Comparison of ENCODE assay signal across 17 cellular contexts in the genomic region with DNA sequence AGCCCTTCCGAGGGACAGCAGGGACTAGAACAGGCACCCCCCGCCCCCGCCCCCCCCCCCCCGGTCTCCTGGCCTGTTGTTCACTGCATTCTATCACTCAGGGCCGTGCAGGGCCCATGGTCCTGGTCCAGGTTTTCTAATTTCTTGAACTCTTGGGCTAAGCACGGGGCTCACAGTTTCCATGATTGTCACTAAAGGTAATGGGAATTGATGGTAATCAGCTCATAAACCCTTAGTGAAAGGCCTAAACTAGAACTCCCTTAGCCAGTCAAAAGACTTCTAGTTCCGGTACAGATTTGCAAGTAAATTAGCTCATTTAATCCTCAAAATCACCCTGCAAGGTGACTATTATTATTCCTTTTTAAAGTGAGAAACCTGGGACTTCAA. TPM values are rescaled to one million over a fixed set of nuclear protein-coding genes. Genes with fewer than 3 reads are reported as not detected.
A peak's percentile ranks its signal among the peaks of the same experiment; 100 is the strongest.
DNase-seq lines count a peak whose midpoint lies in the region; ATAC-seq and TF ChIP-seq lines count a peak whose summit lies in the region.
"Had no signal": no experiment of that assay in that cellular context is flagged by ENCODE, and none has a peak within 500 bp of the region (broad histone marks: within the 10 kb centered on the region; RNA-seq: fewer than 3 reads in every experiment).

No MANE protein-coding gene starts in this region.

- H3K4me1 ChIP-seq in heart right ventricle (peaks cover 0 to 18% (median 5%) of the 10 kb centered on the region in 9 donors), osteoblast (ENCODE audit: insufficient read depth, low read length) (peaks cover 13% of the 10 kb centered on the region)

- 34 to 51% methylated on average over 5 to 7 of the region's 7 CpGs for WGBS in heart right ventricle, 2 donors

- intact Hi-C loops in Right ventricle myocardium inferior (cut with DNase I) (no loop called here), cardiac septum (cut with DNase I) (loop anchor here (5.0 kb wide), 1 partner anchor 33 kb away; no protein-coding TSS in a partner anchor), heart right ventricle (cut with DNase I) (no loop called here)
- intact Hi-C loops in activated CD4-positive, alpha-beta memory T cell treated with anti-CD3 and anti-CD28 coated beads for 36 hours (cut with micrococcal nuclease), result no loop called here

- H3K4me1 Mint-ChIP-seq in activated CD4-positive, alpha-beta memory T cell treated with anti-CD3 and anti-CD28 coated beads for 36 hours (ENCODE audit: low read depth), result no peaks in the 10 kb centered on the region

- no peak for TF ChIP-seq CTCF in heart right ventricle (IDR thresholded peaks at IDR 0.05)
- no peak for TF ChIP-seq CTCF in osteoblast (IDR thresholded peaks at IDR 0.05; ENCODE audit: extremely low read depth, low read depth, low read length)

- no peaks in the 10 kb centered on the region for H3K9me3 Mint-ChIP-seq in activated CD4-positive, alpha-beta memory T cell treated with anti-CD3 and anti-CD28 coated beads for 36 hours

- no peak overlapping the region for H3K27ac Mint-ChIP-seq in activated CD4-positive, alpha-beta memory T cell treated with anti-CD3 and anti-CD28 coated beads for 36 hours

- H3K36me3 Mint-ChIP-seq in activated CD4-positive, alpha-beta memory T cell treated with anti-CD3 and anti-CD28 coated beads for 36 hours, result no peaks in the 10 kb centered on the region

- no peaks in the 10 kb centered on the region for H3K36me3 ChIP-seq in heart right ventricle
- no peaks in the 10 kb centered on the region for H3K36me3 ChIP-seq in osteoblast (ENCODE audit: insufficient read depth, low read length)

- peak; percentile 23 for ATAC-seq in Right ventricle myocardium inferior
- peak; percentile 20 to 61 (median 40) for ATAC-seq in heart right ventricle
- no peak for ATAC-seq in HG02798 (IDR thresholded peaks at IDR 0.05; ENCODE audit: poor library complexity, unreplicated experiment)
- no peak for ATAC-seq in GM21515 (IDR thresholded peaks at IDR 0.05; ENCODE audit: unreplicated experiment)
- ATAC-seq: esophagus mucosa had no signal

- no peaks in the 10 kb centered on the region for H4K20me1 ChIP-seq in osteoblast (ENCODE audit: insufficient read depth, low read length)

- POLR2A ChIA-PET in activated CD4-positive, alpha-beta memory T cell treated with anti-CD3 and anti-CD28 coated beads for 36 hours (lab: Charles Lee), result no interaction called here

- H2AFZ ChIP-seq in osteoblast (ENCODE audit: low read length), result peak overlapping the region; percentile 62

- H3K9me3 ChIP-seq in heart right ventricle (no peaks in the 10 kb centered on the region), osteoblast (ENCODE audit: low read depth, low read length) (no peaks in the 10 kb centered on the region)

- peak overlapping the region in 1 of 10 donors; percentile 21 for H3K4me3 ChIP-seq in heart right ventricle
- H3K4me3 ChIP-seq in osteoblast (ENCODE audit: insufficient read depth, low read length), result no peak overlapping the region

- CTCF ChIA-PET in activated CD4-positive, alpha-beta memory T cell treated with anti-CD3 and anti-CD28 coated beads for 36 hours (lab: Charles Lee), result interaction anchor here (0.6 kb wide), 1 partner anchor 69 kb away, joined by 4 read pairs; no protein-coding TSS in a partner anchor

- no peak overlapping the region for H3K4me3 Mint-ChIP-seq in activated CD4-positive, alpha-beta memory T cell treated with anti-CD3 and anti-CD28 coated beads for 36 hours

- DNase-seq in Right ventricle myocardium inferior (ENCODE audit: missing footprints) (no peak), cardiac septum (ENCODE audit: low spot score) (no peak), heart right ventricle (no peak), osteoblast (ENCODE audit: insufficient read length, low spot score, missing footprints) (peak; percentile 77)
- no peak for DNase-seq in activated CD4-positive, alpha-beta memory T cell treated with anti-CD3 and anti-CD28 coated beads for 36 hours
- DNase-seq in activated T-cell treated with anti-CD3 and anti-CD28 coated beads, Interleukin-2, amount 50 U/mL, for 48 hours, result no peak
- DNase-seq: 8988T; activated CD4-positive, alpha-beta T cell treated with anti-CD3 and anti-CD28 coated beads for 48 hours; activated naive CD4-positive, alpha-beta T cell treated with Interleukin-2 at 50 U/mL for 16 hours; Karpas-422; NCI-H1092; stimulated activated CD4-positive, alpha-beta T cell treated with anti-CD3 and anti-CD28 coated beads, Interleukin-4, amount 100 ng/mL, for 1 hour; SW 1271 had no signal

- H3K27me3 ChIP-seq in heart right ventricle (no peaks in the 10 kb centered on the region), osteoblast (ENCODE audit: insufficient read depth, low read length) (no peaks in the 10 kb centered on the region)
- H3K27me3 ChIP-seq: dorsolateral prefrontal cortex had no signal

- no peaks in the 10 kb centered on the region for H3K79me2 ChIP-seq in osteoblast (ENCODE audit: insufficient read depth, low read length)

- H3K27me3 Mint-ChIP-seq in activated CD4-positive, alpha-beta memory T cell treated with anti-CD3 and anti-CD28 coated beads for 36 hours, result no peaks in the 10 kb centered on the region

- H3K27ac ChIP-seq in heart right ventricle (peak overlapping the region in 3 of 10 donors; percentile 21 to 62 (median 39)), osteoblast (ENCODE audit: low read depth, low read length) (peak overlapping the region; percentile 37)

- peak overlapping the region; percentile 74 for H3K4me2 ChIP-seq in osteoblast (ENCODE audit: insufficient read depth, low read length)

RNA-seq across cellular contexts. Expression of a gene that starts 14.7 kb away (rescaled TPM):
- total RNA-seq in Right ventricle myocardium inferior (13.2 TPM), cardiac septum (11.7 TPM), heart right ventricle (10 to 100 TPM in 9 of 10 donors, 1 to 10 TPM in 1; 8.2 to 14.7 (median 12.4) TPM), osteoblast (23.6 and 26.8 TPM in 2 replicates)
- polyA plus RNA-seq in heart right ventricle, result 1 to 10 TPM; 4.5 to 9.8 TPM
- 10 to 100 TPM; 15.7 to 17.4 TPM for total RNA-seq in activated CD4-positive, alpha-beta memory T cell treated with anti-CD3 and anti-CD28 coated beads for 36 hours

Comparison
In these comparisons a context has a peak if more than half of its experiments do, and no peak if none do; other contexts are left out.
1. ATAC-seq: peak in Right ventricle myocardium inferior (single experiment) and heart right ventricle (8 of 8); none in HG02798 (single experiment) and GM21515 (single experiment).